Comparison of ENCODE assay signal across 8 cellular contexts in the genomic region with DNA sequence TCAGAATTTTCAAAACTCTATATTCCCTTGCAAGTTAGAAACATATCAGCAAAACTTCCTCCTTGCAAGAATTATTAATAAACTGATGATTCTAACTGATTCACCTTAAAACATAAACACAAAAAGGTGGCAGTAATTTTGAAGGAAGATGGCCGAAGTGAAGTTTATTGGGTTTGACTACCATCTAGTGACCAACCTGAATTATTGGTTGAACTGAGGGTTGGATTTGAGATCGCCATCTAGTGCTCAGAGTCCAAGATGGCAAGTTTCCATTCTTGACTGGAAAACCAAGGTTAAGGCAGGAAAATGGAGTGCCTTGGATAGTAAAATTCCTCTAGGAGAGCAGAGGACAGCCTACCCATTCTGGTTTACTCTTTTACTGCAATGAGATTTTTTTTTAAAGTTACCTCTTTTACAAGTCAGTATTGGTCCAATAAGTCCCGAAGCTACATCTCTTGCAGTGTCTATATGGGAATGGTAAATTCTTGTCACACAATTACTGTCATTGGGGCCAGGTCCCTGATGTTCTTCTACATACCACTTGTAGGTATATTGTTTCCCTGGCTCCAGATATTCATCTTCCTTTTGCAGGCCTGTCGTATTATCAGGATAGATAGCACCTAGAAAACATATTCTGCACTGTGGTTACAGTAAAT. TPM values are rescaled to one million over a fixed set of nuclear protein-coding genes. Genes with fewer than 3 reads are reported as not detected.
DNase-seq lines count a peak whose midpoint lies in the region; ATAC-seq, FAIRE-seq and TF ChIP-seq lines count a peak whose summit lies in the region.

No MANE protein-coding gene starts in this region.

- no peak overlapping the region for H2AK5ac ChIP-seq in neuronal stem cell (ENCODE audit: low read depth, low read length)

- H3K23ac ChIP-seq in neuronal stem cell (ENCODE audit: low read depth, low read length, poor library complexity) = no peak overlapping the region

- H4K91ac ChIP-seq in neuronal stem cell (ENCODE audit: low read depth, low read length, poor library complexity) = no peak overlapping the region

- FAIRE-seq in GM19239 (lab: Jason Lieb, UNC) (peak; percentile 94), TTC549 (lab: Jason Lieb, UNC) (peak; percentile 98)

- no peak overlapping the region for H3K14ac ChIP-seq in neuronal stem cell (ENCODE audit: low read length)

- H3K79me1 ChIP-seq in neuronal stem cell (ENCODE audit: low read depth, low read length) = no peaks in the 10 kb centered on the region

- no peak overlapping the region for H2BK12ac ChIP-seq in neuronal stem cell (ENCODE audit: low read length)

- H3K4me3 ChIP-seq in foreskin fibroblast (ENCODE audit: low read depth in 1 of 2, low read length in 2 of 2) (no peak overlapping the region), neuronal stem cell (ENCODE audit: low read length in 2 of 2) (no peak overlapping the region)

- WGBS in neuronal stem cell (ENCODE audit: extremely low coverage in 2 of 2, insufficient read length in 2 of 2, insufficient replicate concordance in 1 of 2), 2 donors = no CpG with 5 or more reads among the region's 4 CpGs

- no peak overlapping the region for H2BK120ac ChIP-seq in neuronal stem cell (ENCODE audit: low read depth, low read length)

- no peaks in the 10 kb centered on the region for H3K27me3 ChIP-seq in neuronal stem cell (ENCODE audit: control insufficient read depth in 3 of 3, insufficient read depth in 3 of 3, low read depth in 1 of 3, low read length in 3 of 3)

- H3K18ac ChIP-seq in neuronal stem cell (ENCODE audit: low read length) = no peak overlapping the region

- ATAC-seq in HG03196 (IDR thresholded peaks at IDR 0.05; ENCODE audit: unreplicated experiment) = peak; percentile 62

- no peak overlapping the region for H3K9ac ChIP-seq in neuronal stem cell (ENCODE audit: low read depth, low read length, poor library complexity)

- no peaks in the 10 kb centered on the region for H3K36me3 ChIP-seq in neuronal stem cell (replicated peaks in 1 of 2; ENCODE audit: control insufficient read depth in 2 of 2, insufficient read depth in 2 of 2, low read length in 2 of 2)

- no peak overlapping the region for H4K8ac ChIP-seq in neuronal stem cell (ENCODE audit: low read depth, low read length)

- no peak overlapping the region for H2BK15ac ChIP-seq in neuronal stem cell (ENCODE audit: low read length)

- TF ChIP-seq CTCF in foreskin fibroblast (IDR thresholded peaks at IDR 0.05; ENCODE audit: low read depth, low read length) = peak; percentile 94

- DNase-seq in DMS153 treated with DMSO at 0.1 percent for 48 hours (lab: John Stamatoyannopoulos, UW; ENCODE audit: unreplicated experiment) (peak; percentile 59), GM19239 (ENCODE audit: insufficient read length, low spot score) (peak; percentile 31), NCI-H2107 treated with DMSO at 0.1 percent for 48 hours (lab: John Stamatoyannopoulos, UW; ENCODE audit: unreplicated experiment) (peak; percentile 92), foreskin fibroblast (peak; percentile 77 to 91), neuronal stem cell (ENCODE audit: low spot score) (peak; percentile 71), GM19240 (ENCODE audit: insufficient read length, low spot score) (no peak)

- H3K4ac ChIP-seq in neuronal stem cell (ENCODE audit: low read length) = no peak overlapping the region

- peak overlapping the region; percentile 77 for H2AFZ ChIP-seq in neuronal stem cell (ENCODE audit: low read length)

- no peak overlapping the region for H3K27ac ChIP-seq in neuronal stem cell (replicated peaks; ENCODE audit: low read length)

- H2BK5ac ChIP-seq in neuronal stem cell (ENCODE audit: low read length) = no peak overlapping the region

- H3K4me2 ChIP-seq in neuronal stem cell (ENCODE audit: insufficient read depth, low read length, poor library complexity, severe bottlenecking) = no peak overlapping the region

- no peaks in the 10 kb centered on the region for H3K4me1 ChIP-seq in neuronal stem cell (ENCODE audit: control insufficient read depth in 2 of 2, insufficient read depth in 1 of 2, low read depth in 1 of 2, low read length in 2 of 2)

- no peaks in the 10 kb centered on the region for H3K9me3 ChIP-seq in neuronal stem cell (replicated peaks in 1 of 2; ENCODE audit: control insufficient read depth in 2 of 2, insufficient read depth in 1 of 2, low read depth in 1 of 2, low read length in 2 of 2)

RNA-seq across cellular contexts. Expression of a gene that starts 51.6 kb away (rescaled TPM):
- 0.64 TPM for polyA plus RNA-seq in neuronal stem cell (2013, experiment 1 of 2)
- polyA plus RNA-seq in neuronal stem cell (2013, experiment 2 of 2) = 0.69 TPM
